ENCODE assay signal across 14 cellular contexts in genomic region chr11:108278954-108279353, GRCh38. TPM values are rescaled to one million over a fixed set of nuclear protein-coding genes. Genes with fewer than 3 reads are reported as not detected.
DNase-seq lines count a peak whose midpoint lies in the region; ATAC-seq and TF ChIP-seq lines count a peak whose summit lies in the region.
"Had no signal": no experiment of that assay in that cellular context is flagged by ENCODE, and none has a peak within 500 bp of the region (broad histone marks: within the 10 kb centered on the region; RNA-seq: fewer than 3 reads in every experiment).

No MANE protein-coding gene starts in this region.

- no peak overlapping the region for H3K9ac ChIP-seq in IMR-90 (ENCODE audit: low read depth, low read length)

- peak overlapping the region; percentile 48 for H2BK5ac ChIP-seq in IMR-90 (ENCODE audit: low read depth, low read length, poor library complexity, severe bottlenecking)

- no peak overlapping the region for H4K8ac ChIP-seq in IMR-90 (ENCODE audit: low read depth in 2 of 2, low read length in 2 of 2)

- CTCF ChIA-PET in activated CD8-positive, alpha-beta T cell treated with anti-CD3 and anti-CD28 coated beads for 36 hours (lab: Charles Lee), result no interaction called here
- CTCF ChIA-PET in activated CD8-positive, alpha-beta T cell treated with anti-CD3 and anti-CD28 coated beads, Interleukin-2, amount 10 ng/mL, durations not matched to agents 7 days and 5 days (lab: Charles Lee), result interaction anchor here (0.8 to 1.3 kb wide), 3 partner anchors 10 to 56 kb away, joined by 3 to 4 read pairs (median 4); partner anchors contain the start of genes ATM and NPAT
- CTCF ChIA-PET in IMR-90 (lab: Yijun Ruan, JAX), result no interaction called here

- POLR2A ChIA-PET in activated CD8-positive, alpha-beta T cell treated with anti-CD3 and anti-CD28 coated beads for 36 hours (lab: Charles Lee), result interaction anchor here (1.2 kb wide), 1 partner anchor 58 kb away, joined by 3 read pairs; no protein-coding TSS in a partner anchor
- POLR2A ChIA-PET in activated CD8-positive, alpha-beta T cell treated with anti-CD3 and anti-CD28 coated beads, Interleukin-2, amount 10 ng/mL, durations not matched to agents 7 days and 5 days (lab: Charles Lee), result no interaction called here
- POLR2A ChIA-PET in IMR-90 (lab: Charles Lee; ENCODE audit: unreplicated experiment), result no interaction called here

- no peak overlapping the region for H2BK15ac ChIP-seq in IMR-90 (ENCODE audit: low read depth, low read length)

- H3K14ac ChIP-seq in IMR-90 (replicated peaks; ENCODE audit: low read depth, low read length), result no peak overlapping the region

- H3K9me1 ChIP-seq in IMR-90 (ENCODE audit: insufficient read depth, low read length), result no peaks in the 10 kb centered on the region

- H3K9me3 Mint-ChIP-seq in activated CD8-positive, alpha-beta T cell treated with anti-CD3 and anti-CD28 coated beads for 36 hours, result peaks cover 18% of the 10 kb centered on the region
- H3K9me3 Mint-ChIP-seq in activated CD8-positive, alpha-beta T cell treated with anti-CD3 and anti-CD28 coated beads, Interleukin-2, amount 10 ng/mL, durations not matched to agents 7 days and 5 days (ENCODE audit: insufficient read depth), result peaks cover 11% of the 10 kb centered on the region

- H3K27me3 ChIP-seq in IMR-90 (ENCODE audit: control insufficient read depth, insufficient read depth, low read length) (no peaks in the 10 kb centered on the region), gastroesophageal sphincter (no peaks in the 10 kb centered on the region)
- H3K27me3 ChIP-seq: tibial artery had no signal

- BruUV-seq in IMR-90 (replicated peaks; lab: Mats Ljungman, UMichigan), result no TSS peak

- H3K56ac ChIP-seq in IMR-90 (ENCODE audit: extremely low read depth, insufficient read depth, low read length), result no peak overlapping the region; the same call in 1 of the 2 replicates

- peak overlapping the region; percentile 48 for H3K27ac Mint-ChIP-seq in activated CD8-positive, alpha-beta T cell treated with anti-CD3 and anti-CD28 coated beads for 36 hours
- no peak overlapping the region for H3K27ac Mint-ChIP-seq in activated CD8-positive, alpha-beta T cell treated with anti-CD3 and anti-CD28 coated beads, Interleukin-2, amount 10 ng/mL, durations not matched to agents 7 days and 5 days
- H3K27ac Mint-ChIP-seq: activated CD8-positive, alpha-beta memory T cell treated with anti-CD3 and anti-CD28 coated beads, Interleukin-2, amount 10 ng/mL, durations not matched to agents 7 days and 5 days had no signal

- no peak overlapping the region for H3K4me3 Mint-ChIP-seq in activated CD8-positive, alpha-beta T cell treated with anti-CD3 and anti-CD28 coated beads for 36 hours
- H3K4me3 Mint-ChIP-seq in activated CD8-positive, alpha-beta T cell treated with anti-CD3 and anti-CD28 coated beads, Interleukin-2, amount 10 ng/mL, durations not matched to agents 7 days and 5 days, result no peak overlapping the region
- H3K4me3 Mint-ChIP-seq: activated CD8-positive, alpha-beta memory T cell treated with anti-CD3 and anti-CD28 coated beads, Interleukin-2, amount 10 ng/mL, durations not matched to agents 7 days and 5 days had no signal

- dilution Hi-C loops in IMR-90 (cut with HindIII; ENCODE audit: low sequenced_read_pairs, unreplicated experiment), result no loop called here

- H3K4ac ChIP-seq in IMR-90 (ENCODE audit: low read depth, low read length), result no peak overlapping the region

- H3K18ac ChIP-seq in IMR-90 (ENCODE audit: low read depth, low read length), result no peak overlapping the region

- H2AK9ac ChIP-seq in IMR-90 (replicated peaks; ENCODE audit: low read depth, low read length, poor library complexity), result no peak overlapping the region

- intact Hi-C loops in activated CD8-positive, alpha-beta T cell treated with anti-CD3 and anti-CD28 coated beads for 36 hours (cut with micrococcal nuclease), result no loop called here
- intact Hi-C loops in IMR-90 (cut with micrococcal nuclease), result no loop called here

- in situ Hi-C loops in IMR-90 (cut with MboI; ENCODE audit: low sequenced_read_pairs), result no loop called here

- H3K4me3 ChIP-seq in IMR-90 (ENCODE audit: insufficient read depth, low read depth, low read length), result no peak overlapping the region
- H3K4me3 ChIP-seq in gastroesophageal sphincter, result no peak overlapping the region
- H3K4me3 ChIP-seq: tibial artery had no signal

- WGBS in IMR-90 (ENCODE audit: extremely low coverage in 2 of 2, insufficient read length in 1 of 2), 2 experiments, result no CpG with 5 or more reads among the region's 4 CpGs
- 34 to 38% methylated on average over 3 to 4 of the region's 4 CpGs for WGBS in gastroesophageal sphincter (ENCODE audit: low coverage in 1 of 2), 2 donors

- no peak overlapping the region for H3K23ac ChIP-seq in IMR-90 (ENCODE audit: low read depth, low read length)

- TF ChIP-seq POLR2A in IMR-90 (IDR thresholded peaks at IDR 0.05; ENCODE audit: low read depth, low read length), result no peak
- no peak for TF ChIP-seq POLR2A in gastroesophageal sphincter (IDR thresholded peaks at IDR 0.05)

- no peaks in the 10 kb centered on the region for H3K27me3 Mint-ChIP-seq in activated CD8-positive, alpha-beta T cell treated with anti-CD3 and anti-CD28 coated beads for 36 hours
- no peaks in the 10 kb centered on the region for H3K27me3 Mint-ChIP-seq in activated CD8-positive, alpha-beta T cell treated with anti-CD3 and anti-CD28 coated beads, Interleukin-2, amount 10 ng/mL, durations not matched to agents 7 days and 5 days (ENCODE audit: low read depth)
- H3K27me3 Mint-ChIP-seq: activated CD8-positive, alpha-beta memory T cell treated with anti-CD3 and anti-CD28 coated beads, Interleukin-2, amount 10 ng/mL, durations not matched to agents 7 days and 5 days had no signal

- H4K5ac ChIP-seq in IMR-90 (ENCODE audit: low read depth, low read length), result no peak overlapping the region

- DNase-seq in activated CD8-positive, alpha-beta T cell treated with anti-CD3 and anti-CD28 coated beads for 36 hours, result no peak
- DNase-seq in activated CD8-positive, alpha-beta T cell treated with anti-CD3 and anti-CD28 coated beads, Interleukin-2, amount 10 ng/mL, durations not matched to agents 7 days and 5 days, result no peak
- no peak for DNase-seq in IMR-90
- DNase-seq in omental fat pad (ENCODE audit: low spot score), result no peak
- no peak for DNase-seq in cortex of kidney (lab: John Stamatoyannopoulos, UW)
- DNase-seq: activated CD8-positive, alpha-beta memory T cell treated with anti-CD3 and anti-CD28 coated beads, Interleukin-2, amount 10 ng/mL, durations not matched to agents 7 days and 5 days; Calu3; GF-D8; islet precursor cell; NCI-H1694 treated with DMSO at 0.1 percent for 48 hours had no signal

- no peak for TF ChIP-seq CTCF in activated CD8-positive, alpha-beta T cell treated with anti-CD3 and anti-CD28 coated beads for 36 hours (IDR thresholded peaks at IDR 0.05)
- TF ChIP-seq CTCF in IMR-90 (conservative IDR thresholded peaks at IDR 0.05; ENCODE audit: low read depth, low read length) (no peak), gastroesophageal sphincter (IDR thresholded peaks at IDR 0.05) (no peak), omental fat pad (IDR thresholded peaks at IDR 0.05) (no peak)

- no peak for TF ChIP-seq RAD21 in IMR-90 (IDR thresholded peaks at IDR 0.05; ENCODE audit: low read length)

- no peak for TF ChIP-seq EP300 in gastroesophageal sphincter (IDR thresholded peaks at IDR 0.05)

- H4K91ac ChIP-seq in IMR-90 (ENCODE audit: insufficient read depth, low read depth, low read length), result no peak overlapping the region

- H2BK120ac ChIP-seq in IMR-90 (ENCODE audit: low read depth, low read length), result no peak overlapping the region

- no peak overlapping the region for H2BK20ac ChIP-seq in IMR-90 (ENCODE audit: low read depth, low read length)

- peaks cover 69% of the 10 kb centered on the region for H3K4me1 Mint-ChIP-seq in activated CD8-positive, alpha-beta T cell treated with anti-CD3 and anti-CD28 coated beads for 36 hours (ENCODE audit: low read depth)
- H3K4me1 Mint-ChIP-seq in activated CD8-positive, alpha-beta T cell treated with anti-CD3 and anti-CD28 coated beads, Interleukin-2, amount 10 ng/mL, durations not matched to agents 7 days and 5 days (ENCODE audit: low read depth), result peaks cover 23% of the 10 kb centered on the region
- H3K4me1 Mint-ChIP-seq: activated CD8-positive, alpha-beta memory T cell treated with anti-CD3 and anti-CD28 coated beads, Interleukin-2, amount 10 ng/mL, durations not matched to agents 7 days and 5 days had no signal

- H4K20me1 ChIP-seq in IMR-90 (ENCODE audit: insufficient read depth, low read length), result no peaks in the 10 kb centered on the region

- no peak overlapping the region for H2AFZ ChIP-seq in IMR-90 (replicated peaks; ENCODE audit: low read length, poor library complexity)

- peaks cover 67% of the 10 kb centered on the region for H3K36me3 Mint-ChIP-seq in activated CD8-positive, alpha-beta T cell treated with anti-CD3 and anti-CD28 coated beads for 36 hours (ENCODE audit: low read depth)
- H3K36me3 Mint-ChIP-seq in activated CD8-positive, alpha-beta T cell treated with anti-CD3 and anti-CD28 coated beads, Interleukin-2, amount 10 ng/mL, durations not matched to agents 7 days and 5 days (ENCODE audit: low read depth), result peaks cover 72% of the 10 kb centered on the region

- H3K79me1 ChIP-seq in IMR-90 (ENCODE audit: low read depth in 1 of 2, low read length in 2 of 2), result no peaks in the 10 kb centered on the region; a peak in 1 of 4 replicates

- ATAC-seq in activated CD8-positive, alpha-beta T cell treated with anti-CD3 and anti-CD28 coated beads for 36 hours, result no peak
- no peak for ATAC-seq in activated CD8-positive, alpha-beta T cell treated with anti-CD3 and anti-CD28 coated beads, Interleukin-2, amount 10 ng/mL, durations not matched to agents 7 days and 5 days
- ATAC-seq in IMR-90 (ENCODE audit: low read depth) (no peak; the same call in 1 of the 2 replicates), gastroesophageal sphincter (no peak), omental fat pad (ENCODE audit: low FRiP score) (peak; percentile 59), GM18517 (IDR thresholded peaks at IDR 0.05; ENCODE audit: unreplicated experiment) (no peak), GM21723 (IDR thresholded peaks at IDR 0.05; ENCODE audit: unreplicated experiment) (no peak)
- ATAC-seq: activated CD8-positive, alpha-beta memory T cell treated with anti-CD3 and anti-CD28 coated beads, Interleukin-2, amount 10 ng/mL, durations not matched to agents 7 days and 5 days had no signal

- H3K27ac ChIP-seq in IMR-90 (ENCODE audit: insufficient read depth, low read length) (no peak overlapping the region), gastroesophageal sphincter (peak overlapping the region; percentile 56 to 76 (median 66))
- H3K27ac ChIP-seq: tibial artery had no signal

- H3K4me1 ChIP-seq in IMR-90 (ENCODE audit: control insufficient read depth, insufficient read depth, low read length) (peaks cover 3% of the 10 kb centered on the region; the same call in 1 of the 2 replicates), gastroesophageal sphincter (peaks cover 0 to 31% (median 6%) of the 10 kb centered on the region in 3 donors)
- H3K4me1 ChIP-seq: tibial artery had no signal

- peaks cover 16% of the 10 kb centered on the region for H3K36me3 ChIP-seq in IMR-90 (ENCODE audit: control insufficient read depth, insufficient read depth, low read length)
- H3K36me3 ChIP-seq in gastroesophageal sphincter, result peaks cover 3 to 64% of the 10 kb centered on the region in 2 donors

- no peak overlapping the region for H2AK5ac ChIP-seq in IMR-90 (ENCODE audit: low read depth, low read length)

- H3K9me3 ChIP-seq in IMR-90 (ENCODE audit: control insufficient read depth, insufficient read depth, low read length), result no peaks in the 10 kb centered on the region
- peaks cover 0 to 15% (median 0%) of the 10 kb centered on the region in 3 donors for H3K9me3 ChIP-seq in gastroesophageal sphincter

- H3K4me2 ChIP-seq in IMR-90 (ENCODE audit: low read depth, low read length), result no peak overlapping the region

RNA-seq across cellular contexts. Expression of gene ATM, which starts 56.1 kb away (rescaled TPM):
- total RNA-seq in activated CD8-positive, alpha-beta T cell treated with anti-CD3 and anti-CD28 coated beads for 36 hours, result 10 to 100 TPM; 75.8 to 77.5 TPM
- total RNA-seq in activated CD8-positive, alpha-beta T cell treated with anti-CD3 and anti-CD28 coated beads, Interleukin-2, amount 10 ng/mL, durations not matched to agents 7 days and 5 days, result 100 to 1,000 TPM; 206 to 214 TPM
- total RNA-seq in IMR-90 (2012; rRNA removed), result 30.6 and 54.4 TPM in 2 replicates
- polyA plus RNA-seq in IMR-90 (2012; rRNA removed), result 12.8 and 18.1 TPM in 2 replicates
- 1.1 and 2.8 TPM in 2 replicates for polyA plus RNA-seq in IMR-90 (2012; cell fraction: cytosol; rRNA removed)
- 5.6 and 46.3 TPM in 2 replicates for polyA plus RNA-seq in IMR-90 (2012; cell fraction: nucleus; rRNA removed; ENCODE audit: low replicate concordance)
- total RNA-seq in gastroesophageal sphincter, result 10 to 100 TPM; 36.3 to 88.6 (median 50.2) TPM
- total RNA-seq in omental fat pad, result 10 to 100 TPM; 52.8 to 85.9 (median 58.7) TPM

RNA-seq across cellular contexts. Expression of gene NPAT, which starts 56.5 kb away (rescaled TPM):
- 10 to 100 TPM; 32.1 to 37.1 TPM for total RNA-seq in activated CD8-positive, alpha-beta T cell treated with anti-CD3 and anti-CD28 coated beads for 36 hours
- 10 to 100 TPM; 46.7 to 57.2 TPM for total RNA-seq in activated CD8-positive, alpha-beta T cell treated with anti-CD3 and anti-CD28 coated beads, Interleukin-2, amount 10 ng/mL, durations not matched to agents 7 days and 5 days
- total RNA-seq in IMR-90 (2012; rRNA removed) (10.6 and 13.3 TPM in 2 replicates), gastroesophageal sphincter (10 to 100 TPM in 3 of 4 donors, 1 to 10 TPM in 1; 9.5 to 14.9 (median 12.4) TPM), omental fat pad (10 to 100 TPM; 10.6 to 20.8 (median 11.0) TPM)
- polyA plus RNA-seq in IMR-90 (2012; rRNA removed), result 2.8 and 3.1 TPM in 2 replicates
- 0.54 and 0.68 TPM in 2 replicates for polyA plus RNA-seq in IMR-90 (2012; cell fraction: cytosol; rRNA removed)
- polyA plus RNA-seq in IMR-90 (2012; cell fraction: nucleus; rRNA removed; ENCODE audit: low replicate concordance), result 0.60 and 4.7 TPM in 2 replicates
